ENCODE assay signal across 1 cellular context in the genomic region with DNA sequence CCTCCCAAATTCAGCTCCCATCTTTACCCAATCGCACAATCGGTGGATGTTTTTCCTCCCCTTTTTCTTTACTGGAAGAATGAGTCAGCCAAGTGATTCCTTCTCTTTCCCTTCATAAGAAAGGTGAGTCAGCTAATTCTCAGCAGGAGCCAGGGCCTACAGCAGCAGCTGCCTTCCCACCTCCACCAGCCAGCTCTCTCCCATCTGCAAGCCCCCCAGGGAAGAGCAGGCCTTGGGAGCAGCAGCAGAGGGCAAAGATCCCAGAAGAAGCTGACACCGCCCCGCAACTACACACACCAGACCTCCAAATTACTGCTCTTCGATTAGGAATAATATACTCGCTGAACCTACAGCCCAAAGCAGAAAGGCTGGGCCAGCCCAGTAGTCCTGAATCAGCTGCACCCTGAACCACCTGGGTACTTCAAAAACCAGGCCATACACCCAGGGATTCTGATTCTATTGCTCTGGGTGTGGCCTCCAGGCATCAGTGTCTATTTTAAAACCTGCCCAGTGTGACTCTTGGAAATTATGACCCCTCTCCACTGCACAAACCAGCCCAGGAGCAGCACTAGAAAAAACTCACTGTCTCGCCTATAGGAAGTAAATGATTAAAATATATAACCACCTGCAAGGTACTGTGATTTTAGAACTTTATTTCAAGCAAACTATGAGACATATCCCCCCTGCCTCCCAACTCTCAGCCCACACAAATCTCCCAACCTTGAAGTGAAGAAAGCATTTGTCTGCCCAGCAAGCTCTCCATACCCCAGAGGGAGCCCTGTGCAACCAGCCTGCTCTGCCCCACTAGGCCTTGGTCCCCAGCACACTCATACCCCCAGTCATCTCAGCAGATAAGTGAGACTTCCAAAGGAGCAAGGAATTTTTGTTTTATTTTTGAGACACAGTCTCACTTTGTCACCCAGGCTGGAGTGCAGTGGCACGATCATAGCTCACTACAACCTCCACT.
A peak's percentile ranks its signal among the peaks of the same experiment; 100 is the strongest.
TF ChIP-seq lines count a peak whose summit lies in the region.

No MANE protein-coding gene starts in this region.

TF ChIP-seq in H1, 55 proteins besides CTCF, POLR2A, EP300 and RAD21:
- TF ChIP-seq CHD2 (IDR thresholded peaks at IDR 0.05; ENCODE audit: low read length) (no peak), EZH2 (IDR thresholded peaks at IDR 0.05; ENCODE audit: low read depth, low read length, severe bottlenecking) (no peak), CBX8 (IDR thresholded peaks at IDR 0.05; ENCODE audit: borderline replicate concordance, low read depth, low read length) (no peak), RNF2 (IDR thresholded peaks at IDR 0.05; ENCODE audit: borderline replicate concordance, low read depth, low read length, missing control alignments, poor library complexity, severe bottlenecking) (no peak), POU5F1 (IDR thresholded peaks at IDR 0.05; ENCODE audit: low read depth, low read length) (no peak), BACH1 (IDR thresholded peaks at IDR 0.05; ENCODE audit: low read length) (peak; percentile 99), JUND (IDR thresholded peaks at IDR 0.05; ENCODE audit: low read length) (peak; percentile 27; the same call in 1 of the 2 replicates), YY1 (IDR thresholded peaks at IDR 0.05; ENCODE audit: low read depth, low read length) (no peak), MAFK (IDR thresholded peaks at IDR 0.05; ENCODE audit: low read depth, low read length) (peak; percentile 96), TBP (IDR thresholded peaks at IDR 0.05; ENCODE audit: low read depth, low read length) (no peak), RBBP5 (IDR thresholded peaks at IDR 0.05; ENCODE audit: borderline replicate concordance, low read depth, low read length) (no peak), GTF2F1 (IDR thresholded peaks at IDR 0.05; ENCODE audit: borderline replicate concordance, low read depth, low read length) (no peak), SP4 (IDR thresholded peaks at IDR 0.05; ENCODE audit: low read length) (no peak), SAP30 (IDR thresholded peaks at IDR 0.05; ENCODE audit: insufficient read depth, insufficient replicate concordance, low read length) (no peak), KDM1A (IDR thresholded peaks at IDR 0.05; ENCODE audit: borderline replicate concordance, low read length) (no peak), SIN3A (conservative IDR thresholded peaks at IDR 0.05 in 1 of 2, IDR thresholded peaks at IDR 0.05 in 1 of 2; ENCODE audit: low read depth in 1 of 2, low read length in 2 of 2) (no peak), TCF12 (IDR thresholded peaks at IDR 0.05; ENCODE audit: low read depth, low read length) (no peak), CHD1 (IDR thresholded peaks at IDR 0.05; ENCODE audit: low read depth, low read length) (no peak), SUZ12 (IDR thresholded peaks at IDR 0.05; ENCODE audit: low read length) (no peak), KDM5A (IDR thresholded peaks at IDR 0.05; ENCODE audit: low read length) (no peak), BCL11A (IDR thresholded peaks at IDR 0.05; ENCODE audit: low read depth in 2 of 2, low read length in 2 of 2) (no peak)
- TF ChIP-seq, protein P1, sequence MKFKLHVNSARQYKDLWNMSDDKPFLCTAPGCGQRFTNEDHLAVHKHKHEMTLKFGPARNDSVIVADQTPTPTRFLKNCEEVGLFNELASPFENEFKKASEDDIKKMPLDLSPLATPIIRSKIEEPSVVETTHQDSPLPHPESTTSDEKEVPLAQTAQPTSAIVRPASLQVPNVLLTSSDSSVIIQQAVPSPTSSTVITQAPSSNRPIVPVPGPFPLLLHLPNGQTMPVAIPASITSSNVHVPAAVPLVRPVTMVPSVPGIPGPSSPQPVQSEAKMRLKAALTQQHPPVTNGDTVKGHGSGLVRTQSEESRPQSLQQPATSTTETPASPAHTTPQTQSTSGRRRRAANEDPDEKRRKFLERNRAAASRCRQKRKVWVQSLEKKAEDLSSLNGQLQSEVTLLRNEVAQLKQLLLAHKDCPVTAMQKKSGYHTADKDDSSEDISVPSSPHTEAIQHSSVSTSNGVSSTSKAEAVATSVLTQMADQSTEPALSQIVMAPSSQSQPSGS (IDR thresholded peaks at IDR 0.05; ENCODE audit: low read length) = no peak
- TF ChIP-seq, protein P2, sequence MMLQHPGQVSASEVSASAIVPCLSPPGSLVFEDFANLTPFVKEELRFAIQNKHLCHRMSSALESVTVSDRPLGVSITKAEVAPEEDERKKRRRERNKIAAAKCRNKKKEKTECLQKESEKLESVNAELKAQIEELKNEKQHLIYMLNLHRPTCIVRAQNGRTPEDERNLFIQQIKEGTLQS (IDR thresholded peaks at IDR 0.05; ENCODE audit: insufficient read depth, low read depth, low read length) = no peak
